In genomic region chr9:89437772-89438171, GRCh38 we compare ENCODE assay signal across 13 cellular contexts.
DNase-seq lines count a peak whose midpoint lies in the region; ATAC-seq lines count a peak whose summit lies in the region.
"Had no signal": no experiment of that assay in that cellular context is flagged by ENCODE, and none has a peak within 500 bp of the region (broad histone marks: within the 10 kb centered on the region; RNA-seq: fewer than 3 reads in every experiment).

No MANE protein-coding gene starts in this region.

- in situ Hi-C loops in HAP-1 (cut with MboI; ENCODE audit: low sequenced_read_pairs) = no loop called here

- H3K27me3 ChIP-seq in thymus (ENCODE audit: control insufficient read depth, insufficient read depth) (no peaks in the 10 kb centered on the region), HAP-1 (ENCODE audit: low read depth) (no peaks in the 10 kb centered on the region)
- H3K27me3 ChIP-seq: SJSA1, vagina had no signal

- CTCF ChIA-PET in activated CD4-positive, alpha-beta memory T cell treated with anti-CD3 and anti-CD28 coated beads for 36 hours (lab: Charles Lee) = interaction anchor here (1.1 kb wide), 1 partner anchor 10 kb away, joined by 4 read pairs; no protein-coding TSS in a partner anchor

- no peaks in the 10 kb centered on the region for H3K27me3 Mint-ChIP-seq in activated T-cell treated with anti-CD3 and anti-CD28 coated beads, Interleukin-2, amount 50 U/mL, for 4 hours (ENCODE audit: low read depth)
- no peaks in the 10 kb centered on the region for H3K27me3 Mint-ChIP-seq in activated CD4-positive, alpha-beta memory T cell treated with anti-CD3 and anti-CD28 coated beads for 36 hours
- H3K27me3 Mint-ChIP-seq in immature natural killer cell (ENCODE audit: low read depth in 3 of 3) = peaks cover 0 to 6% (median 6%) of the 10 kb centered on the region in 3 donors
- H3K27me3 Mint-ChIP-seq: progenitor cell of endocrine pancreas had no signal

- no peak overlapping the region for H3K4me3 ChIP-seq in thymus (ENCODE audit: low read length)
- no peak overlapping the region for H3K4me3 ChIP-seq in HAP-1
- H3K4me3 ChIP-seq: SJSA1, vagina had no signal

- peaks cover 29% of the 10 kb centered on the region for H3K36me3 ChIP-seq in thymus (ENCODE audit: control insufficient read depth, insufficient read depth)
- no peaks in the 10 kb centered on the region for H3K36me3 ChIP-seq in HAP-1 (replicated peaks)
- H3K36me3 ChIP-seq: SJSA1, vagina had no signal

- H3K27ac ChIP-seq in thymus (ENCODE audit: low read depth) = peak overlapping the region; percentile 52
- H3K27ac ChIP-seq: SJSA1, vagina had no signal

- no peaks in the 10 kb centered on the region for H3K9me3 Mint-ChIP-seq in activated T-cell treated with anti-CD3 and anti-CD28 coated beads, Interleukin-2, amount 50 U/mL, for 4 hours
- no peaks in the 10 kb centered on the region for H3K9me3 Mint-ChIP-seq in activated CD4-positive, alpha-beta memory T cell treated with anti-CD3 and anti-CD28 coated beads for 36 hours
- no peaks in the 10 kb centered on the region for H3K9me3 Mint-ChIP-seq in immature natural killer cell

- peak overlapping the region; percentile 55 for H3K27ac Mint-ChIP-seq in activated CD4-positive, alpha-beta memory T cell treated with anti-CD3 and anti-CD28 coated beads for 36 hours
- peak overlapping the region; percentile 90 to 97 (median 95) for H3K27ac Mint-ChIP-seq in immature natural killer cell
- H3K27ac Mint-ChIP-seq: progenitor cell of endocrine pancreas had no signal

- DNase-seq in activated T-cell treated with anti-CD3 and anti-CD28 coated beads, Interleukin-2, amount 50 U/mL, for 4 hours = no peak
- DNase-seq in activated T-cell treated with anti-CD3 and anti-CD28 coated beads, Interleukin-2, amount 50 U/mL, for 1 hour = no peak
- DNase-seq in activated CD4-positive, alpha-beta memory T cell treated with anti-CD3 and anti-CD28 coated beads for 36 hours = no peak
- DNase-seq in immature natural killer cell (no peak), HAP-1 (ENCODE audit: low spot score in 2 of 2) (no peak)
- DNase-seq: activated CD4-positive, CD25-positive, alpha-beta regulatory T cell treated with anti-CD3 and anti-CD28 coated beads, Interleukin-2, amount 50 U/mL, for 72 hours; mesenchymal stem cell had no signal

- POLR2A ChIA-PET in activated CD4-positive, alpha-beta memory T cell treated with anti-CD3 and anti-CD28 coated beads for 36 hours (lab: Charles Lee) = no interaction called here

- no peak for ATAC-seq in activated T-cell treated with anti-CD3 and anti-CD28 coated beads, Interleukin-2, amount 50 U/mL, for 4 hours
- no peak for ATAC-seq in GM19035 (IDR thresholded peaks at IDR 0.05; ENCODE audit: unreplicated experiment)
- no peak for ATAC-seq in HG02588 (IDR thresholded peaks at IDR 0.05; ENCODE audit: unreplicated experiment)

- WGBS in thymus = 82% methylated on average over 5 of the region's 5 CpGs

- H3K9me3 ChIP-seq in thymus (ENCODE audit: control insufficient read depth) (no peaks in the 10 kb centered on the region), HAP-1 (no peaks in the 10 kb centered on the region)
- H3K9me3 ChIP-seq: SJSA1, vagina had no signal

- H3K4me1 Mint-ChIP-seq in activated T-cell treated with anti-CD3 and anti-CD28 coated beads, Interleukin-2, amount 50 U/mL, for 4 hours (ENCODE audit: low read depth) = peaks cover 93% of the 10 kb centered on the region
- H3K4me1 Mint-ChIP-seq in activated CD4-positive, alpha-beta memory T cell treated with anti-CD3 and anti-CD28 coated beads for 36 hours (ENCODE audit: low read depth) = peaks cover 81% of the 10 kb centered on the region
- peaks cover 94 to 95% of the 10 kb centered on the region in 2 donors for H3K4me1 Mint-ChIP-seq in immature natural killer cell

- peaks cover 14% of the 10 kb centered on the region for H3K36me3 Mint-ChIP-seq in activated T-cell treated with anti-CD3 and anti-CD28 coated beads, Interleukin-2, amount 50 U/mL, for 4 hours (ENCODE audit: insufficient read depth)
- H3K36me3 Mint-ChIP-seq in activated CD4-positive, alpha-beta memory T cell treated with anti-CD3 and anti-CD28 coated beads for 36 hours = peaks cover 20% of the 10 kb centered on the region
- peaks cover 0 to 4% (median 0%) of the 10 kb centered on the region in 3 donors for H3K36me3 Mint-ChIP-seq in immature natural killer cell

- intact Hi-C loops in activated CD4-positive, alpha-beta memory T cell treated with anti-CD3 and anti-CD28 coated beads for 36 hours (cut with micrococcal nuclease) = no loop called here

- H3K4me1 ChIP-seq in thymus (ENCODE audit: control insufficient read depth, insufficient read depth, low read length) (peaks cover 32% of the 10 kb centered on the region), HAP-1 (peaks cover 23% of the 10 kb centered on the region)

- peak overlapping the region; percentile 32 for H3K4me3 Mint-ChIP-seq in activated T-cell treated with anti-CD3 and anti-CD28 coated beads, Interleukin-2, amount 50 U/mL, for 4 hours
- H3K4me3 Mint-ChIP-seq in activated CD4-positive, alpha-beta memory T cell treated with anti-CD3 and anti-CD28 coated beads for 36 hours = no peak overlapping the region
- H3K4me3 Mint-ChIP-seq in immature natural killer cell = peak overlapping the region; percentile 59 to 76 (median 72)
